In the genomic region with DNA sequence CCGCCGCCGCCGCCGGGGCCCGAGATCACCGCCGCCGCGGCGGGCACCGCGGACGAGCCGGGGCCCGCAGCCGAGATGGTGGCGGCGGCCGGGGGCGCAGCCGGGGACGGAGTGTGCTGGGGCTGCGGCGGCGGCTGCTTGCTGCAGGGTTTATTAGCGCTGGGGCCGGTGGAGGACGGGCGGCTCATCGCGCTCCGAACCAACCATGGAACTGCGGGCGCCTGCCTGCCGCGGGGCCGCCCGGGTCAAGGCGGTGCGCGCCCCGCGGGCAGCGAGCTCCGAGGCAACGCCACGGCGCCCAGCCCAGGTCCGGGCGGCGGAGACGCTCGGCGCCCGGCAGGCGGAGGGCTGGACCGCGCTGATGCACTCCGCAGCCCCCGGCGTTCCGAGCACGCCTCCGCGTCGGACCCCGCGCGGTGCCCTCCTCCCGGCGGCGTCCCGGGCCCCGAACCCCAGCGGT, we compare ENCODE assay signal across 8 cellular contexts. TPM values are rescaled to one million over a fixed set of nuclear protein-coding genes. Genes with fewer than 3 reads are reported as not detected.
DNase-seq lines count a peak whose midpoint lies in the region; ATAC-seq, FAIRE-seq and TF ChIP-seq lines count a peak whose summit lies in the region.

No MANE protein-coding gene starts in this region.

- no peaks in the 10 kb centered on the region for H3K9me3 Mint-ChIP-seq in activated T-cell treated with anti-CD3 and anti-CD28 coated beads, Interleukin-2, amount 50 U/mL, for 4 hours
- H3K9me3 Mint-ChIP-seq in central memory CD8-positive, alpha-beta T cell = no peaks in the 10 kb centered on the region
- H3K9me3 Mint-ChIP-seq in natural killer cell = no peaks in the 10 kb centered on the region

- FAIRE-seq in D721Med (lab: Jason Lieb, UNC) = no peak

- peaks cover 32% of the 10 kb centered on the region for H3K36me3 Mint-ChIP-seq in activated T-cell treated with anti-CD3 and anti-CD28 coated beads, Interleukin-2, amount 50 U/mL, for 4 hours (ENCODE audit: insufficient read depth)
- H3K36me3 Mint-ChIP-seq in central memory CD8-positive, alpha-beta T cell (ENCODE audit: insufficient read depth) = peaks cover 25% of the 10 kb centered on the region
- H3K36me3 Mint-ChIP-seq in natural killer cell = no peaks in the 10 kb centered on the region

- intact Hi-C loops in natural killer cell (cut with micrococcal nuclease) = loop anchor here (1.0 to 5.0 kb wide), 5 partner anchors 40 to 354 kb away; a partner anchor contains a TSS

- no peak for TF ChIP-seq CTCF in natural killer cell (IDR thresholded peaks at IDR 0.05)
- TF ChIP-seq CTCF in D721Med (IDR thresholded peaks at IDR 0.05; ENCODE audit: insufficient read depth, missing control alignments) = no peak

- H3K27ac Mint-ChIP-seq in central memory CD8-positive, alpha-beta T cell (ENCODE audit: low read depth) = peak overlapping the region; percentile 97
- peak overlapping the region; percentile 98 to 100 for H3K27ac Mint-ChIP-seq in natural killer cell

- DNase-seq in activated T-cell treated with anti-CD3 and anti-CD28 coated beads, Interleukin-2, amount 50 U/mL, for 4 hours = peak; percentile 12
- DNase-seq in activated T-cell treated with anti-CD3 and anti-CD28 coated beads, Interleukin-2, amount 50 U/mL, for 1 hour = no peak
- DNase-seq in central memory CD8-positive, alpha-beta T cell (ENCODE audit: low spot score in 2 of 2) = no peak
- DNase-seq in natural killer cell (no peak), NCI-H1048 (lab: John Stamatoyannopoulos, UW) (no peak), D721Med (ENCODE audit: insufficient read length, low spot score) (no peak), cortex of kidney (lab: John Stamatoyannopoulos, UW) (no peak)

- peaks cover 59% of the 10 kb centered on the region for H3K4me1 Mint-ChIP-seq in activated T-cell treated with anti-CD3 and anti-CD28 coated beads, Interleukin-2, amount 50 U/mL, for 4 hours (ENCODE audit: low read depth)
- peaks cover 45% of the 10 kb centered on the region for H3K4me1 Mint-ChIP-seq in central memory CD8-positive, alpha-beta T cell
- H3K4me1 Mint-ChIP-seq in natural killer cell = peaks cover 49 to 52% of the 10 kb centered on the region in 2 donors

- H3K27me3 Mint-ChIP-seq in activated T-cell treated with anti-CD3 and anti-CD28 coated beads, Interleukin-2, amount 50 U/mL, for 4 hours (ENCODE audit: low read depth) = no peaks in the 10 kb centered on the region
- no peaks in the 10 kb centered on the region for H3K27me3 Mint-ChIP-seq in central memory CD8-positive, alpha-beta T cell
- H3K27me3 Mint-ChIP-seq in natural killer cell (ENCODE audit: low read depth in 2 of 2) = no peaks in the 10 kb centered on the region

- peak overlapping the region; percentile 98 for H3K4me3 Mint-ChIP-seq in activated T-cell treated with anti-CD3 and anti-CD28 coated beads, Interleukin-2, amount 50 U/mL, for 4 hours
- H3K4me3 Mint-ChIP-seq in central memory CD8-positive, alpha-beta T cell = peak overlapping the region; percentile 87
- peak overlapping the region; percentile 96 for H3K4me3 Mint-ChIP-seq in natural killer cell

- ATAC-seq in activated T-cell treated with anti-CD3 and anti-CD28 coated beads, Interleukin-2, amount 50 U/mL, for 4 hours = peak in 1 of 2 donors; percentile 0
- peak; percentile 2 for ATAC-seq in HG03520 (IDR thresholded peaks at IDR 0.05; ENCODE audit: unreplicated experiment)
- ATAC-seq in central memory CD8-positive, alpha-beta T cell (replicated peaks; ENCODE audit: extremely low read depth, poor library complexity, severe bottlenecking) = peak; percentile 3
- peak; percentile 1 to 14 (median 3) for ATAC-seq in natural killer cell

RNA-seq across cellular contexts. Expression of a gene that starts 0.3 kb away (rescaled TPM):
- 100 to 1,000 TPM; 136 to 146 (median 141) TPM for total RNA-seq in activated T-cell treated with anti-CD3 and anti-CD28 coated beads, Interleukin-2, amount 50 U/mL, for 4 hours
- total RNA-seq in natural killer cell = 10 to 100 TPM; 22.7 to 25.7 (median 23.8) TPM

RNA-seq across cellular contexts. Expression of a gene that starts 59.0 kb away (rescaled TPM):
- total RNA-seq in activated T-cell treated with anti-CD3 and anti-CD28 coated beads, Interleukin-2, amount 50 U/mL, for 4 hours = not detected
- total RNA-seq in natural killer cell = 1 to 10 TPM in 2 of 3 donors, under 1 TPM in 1; 0.35 to 3.7 (median 3.6) TPM

Comparison
In these comparisons a context has a peak if more than half of its experiments do, and no peak if none do; other contexts are left out.
1. RNA of a gene that starts 0.3 kb away (total RNA-seq): 136 to 146 TPM in activated T-cell treated with anti-CD3 and anti-CD28 coated beads, Interleukin-2, amount 50 U/mL, for 4 hours; 22.7 to 25.7 TPM in natural killer cell; every median in the first group is over 4 times any median in the second.
2. Peak in every context shown above with its lines, with median percentiles within 50 percentile points of each other: H3K4me3 Mint-ChIP-seq.